Comparison of ENCODE assay signal across 8 cellular contexts in the genomic region with DNA sequence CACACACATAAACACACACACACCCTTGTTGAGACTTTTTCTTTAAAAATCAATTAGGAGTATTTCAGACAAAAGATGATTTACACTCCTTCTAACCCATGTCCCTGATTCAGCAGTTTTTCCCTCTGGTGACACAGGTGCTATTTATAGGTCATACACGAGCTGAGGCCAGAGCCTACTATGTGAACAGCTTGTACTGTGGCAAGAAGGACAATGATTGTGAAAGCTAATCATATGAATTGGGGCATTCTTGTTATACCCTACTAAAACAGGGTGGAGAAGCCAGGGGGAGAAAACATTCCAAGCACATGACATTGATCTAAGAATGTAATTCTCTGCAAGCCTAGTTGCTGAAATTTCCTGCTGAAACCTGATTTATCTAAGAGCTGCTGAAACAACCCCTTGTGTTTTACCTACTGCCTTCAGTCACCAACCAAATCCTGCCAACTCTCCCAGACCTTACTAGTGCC.
DNase-seq lines count a peak whose midpoint lies in the region; ATAC-seq, FAIRE-seq and TF ChIP-seq lines count a peak whose summit lies in the region.

No MANE protein-coding gene starts in this region.

- no peak for DNase-seq in GM19239 (ENCODE audit: insufficient read length, low spot score)
- DNase-seq in astrocyte (ENCODE audit: low read depth) = peak; percentile 82
- peak; percentile 23 for DNase-seq in left cardiac atrium
- DNase-seq in sciatic nerve (ENCODE audit: low spot score) = no peak
- DNase-seq in RKO (ENCODE audit: low spot score) = no peak
- no peak for DNase-seq in KBM-7

- peaks cover 30% of the 10 kb centered on the region for H3K4me1 Mint-ChIP-seq in astrocyte (ENCODE audit: low read depth, unreplicated experiment)

- no peak overlapping the region for H3K27ac ChIP-seq in astrocyte (ENCODE audit: low read depth, low read length)

- H3K27me3 Mint-ChIP-seq in astrocyte (ENCODE audit: low read depth, unreplicated experiment) = no peaks in the 10 kb centered on the region

- no peaks in the 10 kb centered on the region for H3K36me3 Mint-ChIP-seq in astrocyte (ENCODE audit: low read depth, unreplicated experiment)

- no peaks in the 10 kb centered on the region for H3K9me3 ChIP-seq in astrocyte (ENCODE audit: insufficient read depth, low read depth, low read length)

- no peak overlapping the region for H3K4me3 ChIP-seq in astrocyte (ENCODE audit: insufficient read depth, low read depth, low read length)

- peaks cover 3% of the 10 kb centered on the region for H3K9me3 Mint-ChIP-seq in astrocyte (ENCODE audit: unreplicated experiment)

- no peak for TF ChIP-seq CTCF in astrocyte (IDR thresholded peaks at IDR 0.05; ENCODE audit: insufficient read depth, low read depth, low read length)

- peak overlapping the region; percentile 94 for H3K27ac Mint-ChIP-seq in astrocyte (ENCODE audit: unreplicated experiment)

- H3K4me1 ChIP-seq in astrocyte (ENCODE audit: insufficient read depth, low read length) = peaks cover 8% of the 10 kb centered on the region

- no peaks in the 10 kb centered on the region for H3K79me2 ChIP-seq in astrocyte (ENCODE audit: insufficient read depth, low read length)

- peak; percentile 37 for FAIRE-seq in GM19239 (lab: Jason Lieb, UNC)
- FAIRE-seq in astrocyte (lab: Jason Lieb, UNC) = no peak

- H3K4me2 ChIP-seq in astrocyte (ENCODE audit: low read length) = peak overlapping the region; percentile 14

- no peak overlapping the region for H3K4me3 Mint-ChIP-seq in astrocyte (ENCODE audit: unreplicated experiment)

- no peaks in the 10 kb centered on the region for H4K20me1 ChIP-seq in astrocyte (ENCODE audit: insufficient read depth, low read length)

- intact Hi-C loops in left cardiac atrium (cut with DNase I) = loop anchor here in 1 of 2 donors (5.0 kb wide), 1 partner anchor 471 kb away; the partner anchor contains the start of gene ATP1B1
- intact Hi-C loops in sciatic nerve (cut with DNase I) = no loop called here

- H2AFZ ChIP-seq in astrocyte (ENCODE audit: low read depth, low read length) = no peak overlapping the region

- no peaks in the 10 kb centered on the region for H3K27me3 ChIP-seq in astrocyte (ENCODE audit: insufficient read depth, low read length)

- no peaks in the 10 kb centered on the region for H3K36me3 ChIP-seq in astrocyte (ENCODE audit: insufficient read depth, low read length)

- no peak overlapping the region for H3K9ac ChIP-seq in astrocyte (ENCODE audit: low read length)

- peak; percentile 90 to 94 for ATAC-seq in left cardiac atrium
- peak; percentile 88 for ATAC-seq in sciatic nerve
- no peak for ATAC-seq in GM18511 (IDR thresholded peaks at IDR 0.05; ENCODE audit: unreplicated experiment)
- ATAC-seq in HG03565 (IDR thresholded peaks at IDR 0.05; ENCODE audit: unreplicated experiment) = no peak

- in situ Hi-C loops in KBM-7 (cut with MboI; ENCODE audit: low pct_unique_long_range_greater_than_20kb, low sequenced_read_pairs) = no loop called here

Comparison
In these comparisons a context has a peak if more than half of its experiments do, and no peak if none do; other contexts are left out.
1. DNase-seq: peak in astrocyte (single experiment) and left cardiac atrium (single experiment); none in GM19239 (single experiment), sciatic nerve (single experiment), RKO (single experiment) and KBM-7 (single experiment).
2. ATAC-seq: peak in left cardiac atrium (2 of 2) and sciatic nerve (single experiment); none in GM18511 (single experiment) and HG03565 (single experiment).